ENCODE assay signal across 9 cellular contexts in the genomic region with DNA sequence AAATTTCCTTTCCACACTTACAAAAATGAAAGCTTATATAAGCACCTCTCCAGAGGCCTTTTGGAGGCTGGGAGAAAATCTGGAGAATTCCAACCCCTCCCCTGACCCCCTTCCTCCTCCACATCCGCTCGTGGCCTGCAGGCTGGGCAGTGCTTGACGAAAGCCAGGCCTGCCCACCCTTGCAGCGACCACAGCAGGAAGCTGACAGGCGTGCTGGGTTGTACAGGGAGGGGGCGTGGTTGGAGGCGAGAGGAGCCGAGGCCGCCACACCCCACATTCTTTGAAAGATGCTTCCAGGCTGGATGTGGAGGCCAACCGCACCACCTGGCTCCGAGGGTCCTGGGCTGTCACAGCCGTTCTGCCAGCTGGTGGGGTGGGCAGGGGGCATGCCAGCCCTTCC. TPM values are rescaled to one million over a fixed set of nuclear protein-coding genes. Genes with fewer than 3 reads are reported as not detected.
DNase-seq lines count a peak whose midpoint lies in the region; ATAC-seq, FAIRE-seq and TF ChIP-seq lines count a peak whose summit lies in the region.
"Had no signal": no experiment of that assay in that cellular context is flagged by ENCODE, and none has a peak within 500 bp of the region (broad histone marks: within the 10 kb centered on the region; RNA-seq: fewer than 3 reads in every experiment).

No MANE protein-coding gene starts in this region.

- peak; percentile 84 for ATAC-seq in activated CD8-positive, alpha-beta memory T cell treated with anti-CD3 and anti-CD28 coated beads, Interleukin-2, amount 10 ng/mL, durations not matched to agents 7 days and 5 days
- no peak for ATAC-seq in HG02571 (IDR thresholded peaks at IDR 0.05; ENCODE audit: unreplicated experiment)
- ATAC-seq: Panc1 had no signal

- no peaks in the 10 kb centered on the region for H3K9me3 Mint-ChIP-seq in activated CD8-positive, alpha-beta memory T cell treated with anti-CD3 and anti-CD28 coated beads, Interleukin-2, amount 10 ng/mL, durations not matched to agents 7 days and 5 days (ENCODE audit: low read depth)

- CTCF ChIA-PET in activated CD8-positive, alpha-beta memory T cell treated with anti-CD3 and anti-CD28 coated beads, Interleukin-2, amount 10 ng/mL, durations not matched to agents 7 days and 5 days (lab: Charles Lee) = interaction anchor here (1.0 kb wide), 1 partner anchor 12 kb away, joined by 4 read pairs; no protein-coding TSS in a partner anchor

- no peak overlapping the region for H3K9ac ChIP-seq in fibroblast of lung (ENCODE audit: insufficient read depth, low read length)

- no peaks in the 10 kb centered on the region for H3K27me3 Mint-ChIP-seq in activated CD8-positive, alpha-beta memory T cell treated with anti-CD3 and anti-CD28 coated beads, Interleukin-2, amount 10 ng/mL, durations not matched to agents 7 days and 5 days

- FAIRE-seq in HTR-8/SVneo (lab: Jason Lieb, UNC) (peak; percentile 97), GM12891 (lab: Jason Lieb, UNC) (no peak)

- no peak overlapping the region for H2AFZ ChIP-seq in fibroblast of lung (ENCODE audit: low read length)

- H3K4me3 Mint-ChIP-seq in activated CD8-positive, alpha-beta memory T cell treated with anti-CD3 and anti-CD28 coated beads, Interleukin-2, amount 10 ng/mL, durations not matched to agents 7 days and 5 days = no peak overlapping the region

- no peak overlapping the region for H3K4me3 ChIP-seq in fibroblast of lung (replicated peaks in 1 of 4; ENCODE audit: control extremely low read depth in 1 of 4, insufficient read depth in 1 of 4, low read depth in 3 of 4, low read length in 4 of 4)

- H4K20me1 ChIP-seq in fibroblast of lung (ENCODE audit: control insufficient read depth, extremely low read depth, insufficient read depth, low read length) = no peaks in the 10 kb centered on the region

- peak overlapping the region; percentile 30 for H3K4me2 ChIP-seq in fibroblast of lung (ENCODE audit: extremely low read depth, insufficient read depth, low read length)

- no peaks in the 10 kb centered on the region for H3K79me2 ChIP-seq in fibroblast of lung (ENCODE audit: control insufficient read depth, insufficient read depth, low read length)

- H3K27ac Mint-ChIP-seq in activated CD8-positive, alpha-beta memory T cell treated with anti-CD3 and anti-CD28 coated beads, Interleukin-2, amount 10 ng/mL, durations not matched to agents 7 days and 5 days = peak overlapping the region; percentile 61

- no peaks in the 10 kb centered on the region for H3K27me3 ChIP-seq in fibroblast of lung (ENCODE audit: control insufficient read depth, insufficient read depth, low read length)

- peaks cover 3% of the 10 kb centered on the region for H3K4me1 ChIP-seq in fibroblast of lung (ENCODE audit: control insufficient read depth, extremely low read depth, insufficient read depth, low read length)

- H3K36me3 Mint-ChIP-seq in activated CD8-positive, alpha-beta memory T cell treated with anti-CD3 and anti-CD28 coated beads, Interleukin-2, amount 10 ng/mL, durations not matched to agents 7 days and 5 days = no peaks in the 10 kb centered on the region

- no peaks in the 10 kb centered on the region for H3K36me3 ChIP-seq in fibroblast of lung (ENCODE audit: control insufficient read depth, insufficient read depth, low read length)

- peak; percentile 90 for DNase-seq in HTR-8/SVneo (ENCODE audit: insufficient read length, low spot score)
- DNase-seq in activated CD8-positive, alpha-beta memory T cell treated with anti-CD3 and anti-CD28 coated beads, Interleukin-2, amount 10 ng/mL, durations not matched to agents 7 days and 5 days = peak; percentile 88
- DNase-seq in fibroblast of lung (ENCODE audit: low read depth in 2 of 2) = peak; percentile 56 to 95
- DNase-seq in putamen (ENCODE audit: low spot score) = peak; percentile 17
- DNase-seq in GM12891 (ENCODE audit: insufficient read length, low spot score) = no peak
- DNase-seq in GM19240 (ENCODE audit: insufficient read length, low spot score) = no peak
- no peak for DNase-seq in NCI-H1417 treated with DMSO at 0.1 percent for 48 hours (lab: John Stamatoyannopoulos, UW)

- H3K9me3 ChIP-seq in fibroblast of lung (ENCODE audit: control insufficient read depth, insufficient read depth, low read depth, low read length) = no peaks in the 10 kb centered on the region

- peaks cover 41% of the 10 kb centered on the region for H3K4me1 Mint-ChIP-seq in activated CD8-positive, alpha-beta memory T cell treated with anti-CD3 and anti-CD28 coated beads, Interleukin-2, amount 10 ng/mL, durations not matched to agents 7 days and 5 days

- no peak for TF ChIP-seq POLR2A in GM12891 (IDR thresholded peaks at IDR 0.05; ENCODE audit: low read depth, low read length)

- TF ChIP-seq CTCF in fibroblast of lung (conservative IDR thresholded peaks at IDR 0.05 in 1 of 2, IDR thresholded peaks at IDR 0.05 in 1 of 2; ENCODE audit: low read depth in 1 of 2, low read length in 2 of 2) = no peak

- H3K27ac ChIP-seq in fibroblast of lung (ENCODE audit: insufficient read depth, low read length) = no peak overlapping the region

TF ChIP-seq in GM12891, 5 proteins besides CTCF, POLR2A, EP300 and RAD21:
- TF ChIP-seq PAX5 (IDR thresholded peaks at IDR 0.05; ENCODE audit: insufficient read depth, low read length, severe bottlenecking) (no peak), POU2F2 (IDR thresholded peaks at IDR 0.05; ENCODE audit: low read depth, low read length) (no peak), SPI1 (IDR thresholded peaks at IDR 0.05; ENCODE audit: low read depth, low read length) (no peak), TAF1 (IDR thresholded peaks at IDR 0.05; ENCODE audit: low read depth, low read length) (no peak), POLR2AphosphoS5 (IDR thresholded peaks at IDR 0.05; ENCODE audit: low read depth, low read length) (no peak)

RNA-seq across cellular contexts. Expression of a gene that starts 47.8 kb away (rescaled TPM):
- 1 to 10 TPM; 4.9 to 6.1 TPM for total RNA-seq in activated CD8-positive, alpha-beta memory T cell treated with anti-CD3 and anti-CD28 coated beads, Interleukin-2, amount 10 ng/mL, durations not matched to agents 7 days and 5 days
- 71.5 and 97.3 TPM in 2 replicates for total RNA-seq in fibroblast of lung
- 4.1 and 9.2 TPM in 2 replicates for polyA plus RNA-seq in fibroblast of lung
- polyA plus RNA-seq in fibroblast of lung (2012) = 13.6 and 19.5 TPM in 2 replicates
- 4.1 and 7.5 TPM in 2 replicates for polyA minus RNA-seq in fibroblast of lung (ENCODE audit: low replicate concordance)
- polyA plus RNA-seq in GM12891 (2012; ENCODE audit: low read depth, missing spikeins) = 0.19 TPM

Comparison
In these comparisons a context has a peak if more than half of its experiments do, and no peak if none do; other contexts are left out.
1. DNase-seq: peak in HTR-8/SVneo (single experiment), activated CD8-positive, alpha-beta memory T cell treated with anti-CD3 and anti-CD28 coated beads, Interleukin-2, amount 10 ng/mL, durations not matched to agents 7 days and 5 days (single experiment), fibroblast of lung (2 of 2) and putamen (single experiment); none in GM12891 (single experiment), GM19240 (single experiment) and NCI-H1417 treated with DMSO at 0.1 percent for 48 hours (single experiment).
2. RNA of a gene that starts 47.8 kb away (total RNA-seq): 71.5 to 97.3 TPM in fibroblast of lung; 4.9 to 6.1 TPM in activated CD8-positive, alpha-beta memory T cell treated with anti-CD3 and anti-CD28 coated beads, Interleukin-2, amount 10 ng/mL, durations not matched to agents 7 days and 5 days; every median in the first group is over 10 times any median in the second.